Comparison of ENCODE assay signal across 18 cellular contexts in genomic region chr11:13448876-13449275, GRCh38. TPM values are rescaled to one million over a fixed set of nuclear protein-coding genes. Genes with fewer than 3 reads are reported as not detected.
DNase-seq lines count a peak whose midpoint lies in the region; ATAC-seq, FAIRE-seq and TF ChIP-seq lines count a peak whose summit lies in the region.
"Had no signal": no experiment of that assay in that cellular context is flagged by ENCODE, and none has a peak within 500 bp of the region (broad histone marks: within the 10 kb centered on the region; RNA-seq: fewer than 3 reads in every experiment).

No MANE protein-coding gene starts in this region.

- in situ Hi-C loops in GM12878 (cut with MboI) = no loop called here

- H3K36me3 Mint-ChIP-seq in activated naive CD4-positive, alpha-beta T cell treated with anti-CD3 and anti-CD28 coated beads, Interleukin-2, amount 50 U/mL, for 24 hours = peaks cover 32% of the 10 kb centered on the region

- intact Hi-C loops in GM12878 (cut with micrococcal nuclease; ENCODE audit: unreplicated experiment) = no loop called here
- intact Hi-C loops in right cardiac atrium (cut with DNase I) = no loop called here
- intact Hi-C loops in aorta (cut with DNase I) = loop anchor here in 1 of 2 donors (10.0 kb wide), 1 partner anchor 576 kb away; no protein-coding TSS in a partner anchor

- no peaks in the 10 kb centered on the region for H3K9me3 Mint-ChIP-seq in activated naive CD4-positive, alpha-beta T cell treated with anti-CD3 and anti-CD28 coated beads, Interleukin-2, amount 50 U/mL, for 24 hours

- no peak overlapping the region for H3K27ac ChIP-seq in GM12878 (ENCODE audit: control insufficient read depth, insufficient read depth)
- H3K27ac ChIP-seq in right cardiac atrium (ENCODE audit: low read length) = no peak overlapping the region
- H3K27ac ChIP-seq in aorta (ENCODE audit: low read depth in 1 of 2, low read length in 2 of 2) = peak overlapping the region in 1 of 2 donors; percentile 67
- H3K27ac ChIP-seq: breast epithelium, Peyer's patch had no signal

- TF ChIP-seq CTCF in GM12878 (IDR thresholded peaks at IDR 0.05 in 2 of 3, conservative IDR thresholded peaks at IDR 0.05 in 1 of 3; ENCODE audit: control insufficient read depth in 2 of 3, extremely low read depth in 1 of 3, insufficient read depth in 1 of 3, low read depth in 3 of 3, low read length in 3 of 3) = no peak

- H3K9me3 ChIP-seq in GM12878 (replicated peaks; ENCODE audit: control insufficient read depth, insufficient read depth, low read length) = peaks cover 2% of the 10 kb centered on the region; the same call in 2 of the 3 replicates
- H3K9me3 ChIP-seq in right cardiac atrium (ENCODE audit: control insufficient read depth, low read length) = no peaks in the 10 kb centered on the region
- no peaks in the 10 kb centered on the region for H3K9me3 ChIP-seq in aorta (ENCODE audit: control insufficient read depth, low read length)
- H3K9me3 ChIP-seq: breast epithelium, Peyer's patch had no signal

- H3K27me3 Mint-ChIP-seq in activated naive CD4-positive, alpha-beta T cell treated with anti-CD3 and anti-CD28 coated beads, Interleukin-2, amount 50 U/mL, for 24 hours = no peaks in the 10 kb centered on the region
- H3K27me3 Mint-ChIP-seq: activated T-cell treated with anti-CD3 and anti-CD28 coated beads, Interleukin-2, amount 50 U/mL, for 24 hours; IgD-negative memory B cell had no signal

- peak overlapping the region; percentile 40 for H3K4me3 Mint-ChIP-seq in activated naive CD4-positive, alpha-beta T cell treated with anti-CD3 and anti-CD28 coated beads, Interleukin-2, amount 50 U/mL, for 24 hours
- H3K4me3 Mint-ChIP-seq: activated T-cell treated with anti-CD3 and anti-CD28 coated beads, Interleukin-2, amount 50 U/mL, for 24 hours had no signal

- no peak for TF ChIP-seq POLR2A in GM12878 (IDR thresholded peaks at IDR 0.05; ENCODE audit: low read depth, low read length)

- RAD21 ChIA-PET in GM12878 (lab: Charles Lee; ENCODE audit: unreplicated experiment) = interaction anchor here (5.1 kb wide), 1 partner anchor 13 kb away, joined by 30 read pairs; the partner anchor contains the start of gene BTBD10

- no peaks in the 10 kb centered on the region for H4K20me1 ChIP-seq in GM12878 (ENCODE audit: control insufficient read depth, insufficient read depth)

- no peaks in the 10 kb centered on the region for H3K36me3 ChIP-seq in GM12878 (ENCODE audit: control insufficient read depth in 2 of 2, insufficient read depth in 2 of 2, low read length in 1 of 2)
- H3K36me3 ChIP-seq in aorta (ENCODE audit: control insufficient read depth in 1 of 2, insufficient read depth in 2 of 2, low read length in 1 of 2) = no peaks in the 10 kb centered on the region
- H3K36me3 ChIP-seq: breast epithelium, Peyer's patch had no signal

- no peak for TF ChIP-seq RAD21 in GM12878 (IDR thresholded peaks at IDR 0.05; ENCODE audit: insufficient read depth, low read depth, low read length)

- peak overlapping the region; percentile 36 for H3K27ac Mint-ChIP-seq in activated naive CD4-positive, alpha-beta T cell treated with anti-CD3 and anti-CD28 coated beads, Interleukin-2, amount 50 U/mL, for 24 hours
- H3K27ac Mint-ChIP-seq: activated T-cell treated with anti-CD3 and anti-CD28 coated beads, Interleukin-2, amount 50 U/mL, for 24 hours; IgD-negative memory B cell had no signal

- H3K9ac ChIP-seq in GM12878 (ENCODE audit: control insufficient read depth, insufficient read depth, low read length) = no peak overlapping the region

- H2AFZ ChIP-seq in GM12878 (ENCODE audit: control insufficient read depth, low read depth, low read length) = no peak overlapping the region

- ATAC-seq in GM12878 (0 out of 3 replicates have a peak, but pooled peaks have one; percentile 36), right cardiac atrium (peak; percentile 93 to 95), aorta (ENCODE audit: low FRiP score) (peak; percentile 84), HG03196 (IDR thresholded peaks at IDR 0.05; ENCODE audit: unreplicated experiment) (no peak), GM19023 (IDR thresholded peaks at IDR 0.05; ENCODE audit: unreplicated experiment) (no peak)

- no peak for FAIRE-seq in GM12878 (lab: Jason Lieb, UNC)
- FAIRE-seq: TTC549 had no signal

- BruUV-seq in GM12878 (replicated peaks; lab: Mats Ljungman, UMichigan) = no TSS peak

- H3K4me3 ChIP-seq in GM12878 (no peak overlapping the region), right cardiac atrium (ENCODE audit: low read length) (no peak overlapping the region), aorta (ENCODE audit: low read length in 2 of 2) (no peak overlapping the region)
- H3K4me3 ChIP-seq: breast epithelium, Peyer's patch had no signal

- H3K4me1 ChIP-seq in GM12878 (ENCODE audit: control insufficient read depth, insufficient read depth, low read length) (no peaks in the 10 kb centered on the region; the same call in 1 of the 2 replicates), right cardiac atrium (ENCODE audit: control insufficient read depth, insufficient read depth, low read length) (no peaks in the 10 kb centered on the region), aorta (ENCODE audit: control insufficient read depth in 1 of 2, insufficient read depth in 2 of 2, low read length in 2 of 2) (no peaks in the 10 kb centered on the region)
- H3K4me1 ChIP-seq: breast epithelium had no signal

- no peaks in the 10 kb centered on the region for H3K27me3 ChIP-seq in GM12878 (replicated peaks in 1 of 2; ENCODE audit: control insufficient read depth in 2 of 2, insufficient read depth in 2 of 2, low read length in 1 of 2)
- no peaks in the 10 kb centered on the region for H3K27me3 ChIP-seq in right cardiac atrium (ENCODE audit: control insufficient read depth, insufficient read depth)
- H3K27me3 ChIP-seq in aorta (ENCODE audit: control insufficient read depth in 1 of 2, insufficient read depth in 2 of 2, low read length in 1 of 2) = no peaks in the 10 kb centered on the region
- H3K27me3 ChIP-seq: breast epithelium, Peyer's patch had no signal

- no peak for DNase-seq in activated naive CD4-positive, alpha-beta T cell treated with Interleukin-2 at 50 U/mL for 16 hours
- DNase-seq in GM12878 (ENCODE audit: low read depth, low spot score) (no peak), right cardiac atrium (peak; percentile 26 to 71 (median 59)), aorta (peak in 1 of 2 donors; percentile 50), kidney glomerular epithelial cell (lab: John Stamatoyannopoulos, UW) (no peak)
- DNase-seq: activated T-cell treated with anti-CD3 and anti-CD28 coated beads, Interleukin-2, amount 50 U/mL, for 24 hours; foreskin melanocyte; mesendoderm; NCI-H2081; Peyer's patch had no signal

- SMC1A ChIA-PET in GM12878 (lab: Charles Lee; ENCODE audit: uncharacterized antibody, unreplicated experiment) = interaction anchor here (1.2 to 2.9 kb wide), 2 partner anchors 13 to 1074 kb away, joined by 3 to 19 read pairs; partner anchors contain the start of gene BTBD10

- TF ChIP-seq EP300 in GM12878 (IDR thresholded peaks at IDR 0.05; ENCODE audit: borderline replicate concordance in 1 of 2, control insufficient read depth in 1 of 2, low read depth in 2 of 2, low read length in 2 of 2) = no peak

- peaks cover 65% of the 10 kb centered on the region for H3K4me1 Mint-ChIP-seq in activated naive CD4-positive, alpha-beta T cell treated with anti-CD3 and anti-CD28 coated beads, Interleukin-2, amount 50 U/mL, for 24 hours

- CTCF ChIA-PET in GM12878 (lab: Yijun Ruan, JAX) = interaction anchor here (1.2 kb wide), 1 partner anchor 12 kb away, joined by 3 read pairs; no protein-coding TSS in a partner anchor

- POLR2A ChIA-PET in GM12878 (lab: Charles Lee) = no interaction called here

- peaks cover 11% of the 10 kb centered on the region for H3K79me2 ChIP-seq in GM12878 (ENCODE audit: control insufficient read depth, insufficient read depth, low read length)

- H3K4me2 ChIP-seq in GM12878 (ENCODE audit: control insufficient read depth, insufficient read depth) = no peak overlapping the region

- WGBS in GM12878 (ENCODE audit: insufficient coverage, insufficient replicate concordance, low lambda C conversion rate, missing lambda C conversion rate) = 96% methylated on average over 2 of the region's 2 CpGs
- WGBS in right cardiac atrium = 25% methylated on average over 2 of the region's 2 CpGs
- WGBS in aorta, 2 donors = 14% methylated on average over 2 of the region's 2 CpGs

RNA-seq across cellular contexts. Expression of gene BTBD10, which starts 14.1 kb away (rescaled TPM):
- total RNA-seq in GM12878 (2013; cell fraction: nucleolus; rRNA removed) = 37.4 and 41.3 TPM in 2 replicates
- total RNA-seq in GM12878 (2014; rRNA removed) (24.1 and 30.5 TPM in 2 replicates), GM12878 (2014; rRNA removed; fragmentation: Illumina TruSeq; extraction: Trizol) (32.1 and 32.6 TPM in 2 replicates), GM12878 (2021) (19.0 and 20.8 TPM in 2 replicates), right cardiac atrium (10 to 100 TPM; 22.4 to 29.7 (median 24.4) TPM), aorta (10 to 100 TPM; 31.8 to 35.3 TPM)
- polyA plus RNA-seq in GM12878 (2011; ENCODE audit: low read depth) = 12.7 TPM
- polyA plus RNA-seq in GM12878 (2011; rRNA removed) (38.8 and 55.9 TPM in 2 replicates), GM12878 (2014; fragmentation: Illumina TruSeq; extraction: Trizol) (28.2 and 32.8 TPM in 2 replicates), GM12878 (2014; fragmentation: Nextera tagmentation; extraction: Ambion mirVana) (10 to 100 TPM; 25.4 to 25.6 TPM), GM12878 (2014; rRNA removed) (20.0 and 22.7 TPM in 2 replicates), GM12878 (2016; fragmentation: Nextera tagmentation; extraction: Ambion mirVana) (10 to 100 TPM; 32.4 to 35.1 TPM), right cardiac atrium (10.0 TPM), aorta (10 to 100 TPM; 19.2 to 28.0 TPM)
- 16.3 and 19.1 TPM in 2 replicates for polyA plus RNA-seq in GM12878 (2011; cell fraction: cytosol; rRNA removed)
- polyA plus RNA-seq in GM12878 (2011; cell fraction: nucleus; rRNA removed) = 21.3 and 23.0 TPM in 2 replicates
- 11.5 and 14.6 TPM in 2 replicates for polyA plus RNA-seq in GM12878 (2012)
- polyA minus RNA-seq in GM12878 (2011; rRNA and poly(A)+ RNA removed) = 48.4 and 101 TPM in 2 replicates
- polyA minus RNA-seq in GM12878 (2011; cell fraction: cytosol; rRNA and poly(A)+ RNA removed) = 17.9 and 19.2 TPM in 2 replicates
- polyA minus RNA-seq in GM12878 (2011; cell fraction: nucleus; rRNA and poly(A)+ RNA removed) = 19.7 and 29.9 TPM in 2 replicates

RNA-seq across cellular contexts. Expression of gene PTH, which starts 46.9 kb away (rescaled TPM):
- not detected in 2 replicates for total RNA-seq in GM12878 (2013; cell fraction: nucleolus; rRNA removed)
- total RNA-seq in GM12878 (2014; rRNA removed) (not detected in 2 replicates), GM12878 (2014; rRNA removed; fragmentation: Illumina TruSeq; extraction: Trizol) (not detected in 2 replicates), GM12878 (2021) (not detected in 2 replicates), right cardiac atrium (not detected), aorta (not detected)
- polyA plus RNA-seq in GM12878 (2011; ENCODE audit: low read depth) = not detected
- polyA plus RNA-seq in GM12878 (2011; rRNA removed) (not detected in 2 replicates), GM12878 (2014; fragmentation: Illumina TruSeq; extraction: Trizol) (not detected in 2 replicates), GM12878 (2014; fragmentation: Nextera tagmentation; extraction: Ambion mirVana) (not detected), GM12878 (2014; rRNA removed) (not detected in 2 replicates), GM12878 (2016; fragmentation: Nextera tagmentation; extraction: Ambion mirVana) (not detected), right cardiac atrium (not detected), aorta (not detected)
- polyA plus RNA-seq in GM12878 (2011; cell fraction: cytosol; rRNA removed) = not detected in 2 replicates
- not detected in 2 replicates for polyA plus RNA-seq in GM12878 (2011; cell fraction: nucleus; rRNA removed)
- not detected in 2 replicates for polyA plus RNA-seq in GM12878 (2012)
- polyA minus RNA-seq in GM12878 (2011; rRNA and poly(A)+ RNA removed) = not detected in 2 replicates
- not detected in 2 replicates for polyA minus RNA-seq in GM12878 (2011; cell fraction: cytosol; rRNA and poly(A)+ RNA removed)
- polyA minus RNA-seq in GM12878 (2011; cell fraction: nucleus; rRNA and poly(A)+ RNA removed) = not detected in 2 replicates
- total RNA-seq: A172, breast epithelium, Peyer's patch, renal cortical epithelial cell had no signal
- polyA plus RNA-seq: IgD-negative memory B cell had no signal

Comparison
In these comparisons a context has a peak if more than half of its experiments do, and no peak if none do; other contexts are left out.
1. DNase-seq: peak in right cardiac atrium (3 of 3); none in activated naive CD4-positive, alpha-beta T cell treated with Interleukin-2 at 50 U/mL for 16 hours (single experiment), GM12878 (single experiment) and kidney glomerular epithelial cell (single experiment).
2. ATAC-seq: peak in GM12878 (single experiment), right cardiac atrium (2 of 2) and aorta (single experiment); none in HG03196 (single experiment) and GM19023 (single experiment).